ENCODE assay signal across 10 cellular contexts in genomic region chr6:166942393-166943168, GRCh38. TPM values are rescaled to one million over a fixed set of nuclear protein-coding genes. Genes with fewer than 3 reads are reported as not detected.
DNase-seq lines count a peak whose midpoint lies in the region; ATAC-seq and TF ChIP-seq lines count a peak whose summit lies in the region.
"Had no signal": no experiment of that assay in that cellular context is flagged by ENCODE, and none has a peak within 500 bp of the region (broad histone marks: within the 10 kb centered on the region; RNA-seq: fewer than 3 reads in every experiment).

No MANE protein-coding gene starts in this region.

- H3K27me3 Mint-ChIP-seq in activated T-cell treated with anti-CD3 and anti-CD28 coated beads, Interleukin-2, amount 50 U/mL, for 4 hours (ENCODE audit: low read depth), result no peaks in the 10 kb centered on the region
- H3K27me3 Mint-ChIP-seq: memory B cell had no signal

- no peak for TF ChIP-seq CTCF in fibroblast of villous mesenchyme (IDR thresholded peaks at IDR 0.05; ENCODE audit: insufficient read depth, low read depth, low read length)

- H3K36me3 Mint-ChIP-seq in activated T-cell treated with anti-CD3 and anti-CD28 coated beads, Interleukin-2, amount 50 U/mL, for 4 hours (ENCODE audit: insufficient read depth), result peaks cover 35% of the 10 kb centered on the region

- H3K4me3 ChIP-seq in fibroblast of villous mesenchyme (ENCODE audit: low read depth, low read length), result no peak overlapping the region

- H3K4me1 Mint-ChIP-seq in activated T-cell treated with anti-CD3 and anti-CD28 coated beads, Interleukin-2, amount 50 U/mL, for 4 hours (ENCODE audit: low read depth), result peaks cover 44% of the 10 kb centered on the region

- H3K9me3 Mint-ChIP-seq in activated T-cell treated with anti-CD3 and anti-CD28 coated beads, Interleukin-2, amount 50 U/mL, for 4 hours, result no peaks in the 10 kb centered on the region
- H3K9me3 Mint-ChIP-seq: memory B cell had no signal

- H3K4me3 Mint-ChIP-seq in activated T-cell treated with anti-CD3 and anti-CD28 coated beads, Interleukin-2, amount 50 U/mL, for 4 hours, result peak overlapping the region; percentile 64
- H3K4me3 Mint-ChIP-seq: memory B cell had no signal

- peak; percentile 94 to 95 for ATAC-seq in activated T-cell treated with anti-CD3 and anti-CD28 coated beads, Interleukin-2, amount 50 U/mL, for 4 hours
- ATAC-seq in GM18505 (IDR thresholded peaks at IDR 0.05; ENCODE audit: unreplicated experiment) (no peak), left ventricle myocardium superior (no peak), GM21576 (IDR thresholded peaks at IDR 0.05; ENCODE audit: unreplicated experiment) (no peak)

- DNase-seq in T follicular helper cell (ENCODE audit: low read depth), result peak; percentile 67
- DNase-seq in activated T-cell treated with anti-CD3 and anti-CD28 coated beads, Interleukin-2, amount 50 U/mL, for 4 hours, result peak; percentile 65
- DNase-seq in fibroblast of villous mesenchyme (ENCODE audit: low read depth), result peak; percentile 78
- DNase-seq in stimulated activated CD8-positive, alpha-beta memory T cell treated with anti-CD3 and anti-CD28 coated beads, Interleukin-4, amount 100 ng/mL, for 48 hours, result peak; percentile 66
- DNase-seq in DMS53 treated with DMSO at 0.1 percent for 48 hours (lab: John Stamatoyannopoulos, UW; ENCODE audit: unreplicated experiment), result no peak
- no peak for DNase-seq in left ventricle myocardium superior
- DNase-seq: NCI-H1105 had no signal

- no peak for TF ChIP-seq POLR2A in GM18505 (IDR thresholded peaks at IDR 0.05; ENCODE audit: borderline replicate concordance, extremely low read depth, insufficient read depth, insufficient read length)

- intact Hi-C loops in left ventricle myocardium superior (cut with micrococcal nuclease), result no loop called here

RNA-seq across cellular contexts. Expression of gene RNASET2, which starts 13.8 kb away (rescaled TPM):
- total RNA-seq in activated T-cell treated with anti-CD3 and anti-CD28 coated beads, Interleukin-2, amount 50 U/mL, for 4 hours, result 10 to 100 TPM; 43.7 to 67.3 (median 49.4) TPM
- total RNA-seq in fibroblast of villous mesenchyme (20.3 and 22.5 TPM in 2 replicates), left ventricle myocardium superior (13.0 TPM)

RNA-seq across cellular contexts. Expression of gene CEP43, which starts 56.6 kb away (rescaled TPM):
- total RNA-seq in activated T-cell treated with anti-CD3 and anti-CD28 coated beads, Interleukin-2, amount 50 U/mL, for 4 hours, result 10 to 100 TPM; 19.5 to 20.2 (median 19.5) TPM
- total RNA-seq in fibroblast of villous mesenchyme (19.3 and 37.6 TPM in 2 replicates), left ventricle myocardium superior (12.3 TPM)

Comparison
In these comparisons a context has a peak if more than half of its experiments do, and no peak if none do; other contexts are left out.
1. DNase-seq: peak in T follicular helper cell (single experiment), activated T-cell treated with anti-CD3 and anti-CD28 coated beads, Interleukin-2, amount 50 U/mL, for 4 hours (single experiment), fibroblast of villous mesenchyme (single experiment) and stimulated activated CD8-positive, alpha-beta memory T cell treated with anti-CD3 and anti-CD28 coated beads, Interleukin-4, amount 100 ng/mL, for 48 hours (single experiment); none in DMS53 treated with DMSO at 0.1 percent for 48 hours (single experiment) and left ventricle myocardium superior (single experiment).
2. ATAC-seq: peak in activated T-cell treated with anti-CD3 and anti-CD28 coated beads, Interleukin-2, amount 50 U/mL, for 4 hours (2 of 2); none in GM18505 (single experiment), left ventricle myocardium superior (single experiment) and GM21576 (single experiment).